ENCODE assay signal across 1 cellular context in genomic region chr15:101063891-101064794, GRCh38.
TF ChIP-seq lines count a peak whose summit lies in the region.

No MANE protein-coding gene starts in this region.

TF ChIP-seq in SK-N-SH, 30 proteins besides CTCF, POLR2A, EP300 and RAD21 (continued from another document):
- TF ChIP-seq JUND (IDR thresholded peaks at IDR 0.05) (no peak), MXI1 (IDR thresholded peaks at IDR 0.05; ENCODE audit: low read depth, low read length) (no peak), GABPA (IDR thresholded peaks at IDR 0.05; ENCODE audit: low read depth) (no peak)
